2 cellular contexts compared by ENCODE assay signal in the genomic region with DNA sequence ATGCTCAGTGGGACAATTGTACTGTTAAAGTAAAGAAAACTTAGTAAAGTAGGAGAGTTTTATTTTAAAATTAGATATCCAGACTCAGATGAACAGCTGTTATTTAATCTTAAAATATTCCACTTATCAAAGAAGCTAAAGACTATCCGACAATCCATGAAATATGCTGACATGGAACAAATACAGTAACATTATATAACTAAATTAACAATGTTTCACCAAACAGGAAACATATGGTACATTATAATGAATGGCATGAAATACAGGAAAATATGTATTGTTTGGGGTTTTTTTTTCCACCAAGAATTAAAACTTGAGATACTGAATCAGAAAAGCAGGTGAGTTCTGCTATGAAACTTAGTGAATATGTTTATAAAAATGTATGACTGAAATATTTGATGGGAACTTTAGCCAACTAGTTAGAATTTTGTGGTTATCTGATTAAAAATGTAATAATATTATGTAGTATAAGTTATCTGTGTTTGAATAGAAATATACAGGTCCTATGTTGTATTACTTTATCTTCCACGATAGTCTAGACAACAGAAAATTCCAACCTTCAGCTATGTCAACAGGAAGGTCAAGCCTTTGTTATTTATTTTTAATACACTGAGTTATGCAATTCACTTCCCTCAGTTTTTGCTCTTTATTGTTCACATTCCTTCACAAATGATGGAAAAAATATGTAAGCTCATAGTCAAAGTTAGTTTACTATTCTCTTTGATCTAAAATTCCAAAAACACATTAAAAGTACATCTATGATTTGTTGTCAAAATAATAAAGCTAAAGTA.
TF ChIP-seq lines count a peak whose summit lies in the region.

No MANE protein-coding gene starts in this region.

TF ChIP-seq in H1, 55 proteins besides CTCF, POLR2A, EP300 and RAD21:
- TF ChIP-seq CHD2 (IDR thresholded peaks at IDR 0.05; ENCODE audit: low read length) (no peak), RNF2 (IDR thresholded peaks at IDR 0.05; ENCODE audit: borderline replicate concordance, low read depth, low read length, missing control alignments, poor library complexity, severe bottlenecking) (no peak), MAFK (IDR thresholded peaks at IDR 0.05; ENCODE audit: low read depth, low read length) (peak; percentile 31; the same call in 1 of the 2 replicates), CREB1 (IDR thresholded peaks at IDR 0.05) (no peak), JUND (IDR thresholded peaks at IDR 0.05; ENCODE audit: low read length) (no peak)

TF ChIP-seq in HepG2, 621 proteins besides CTCF, POLR2A, EP300 and RAD21 (continues in another document):
- TF ChIP-seq ATF7-NPFF (CRISPR knock-in tag; IDR thresholded peaks at IDR 0.05; ENCODE audit: low read depth) (no peak), ARID5B (CRISPR knock-in tag; IDR thresholded peaks at IDR 0.05) (peak; percentile 85), NCOA2 (CRISPR knock-in tag; IDR thresholded peaks at IDR 0.05) (peak; percentile 29; the same call in 1 of the 2 replicates), MLX (CRISPR knock-in tag; IDR thresholded peaks at IDR 0.05) (no peak), SOX13 (IDR thresholded peaks at IDR 0.05) (no peak), SOX13 (CRISPR knock-in tag; conservative IDR thresholded peaks at IDR 0.05 in 1 of 2, IDR thresholded peaks at IDR 0.05 in 1 of 2) (peak in 1 of 2 experiments; percentile 76; a peak in 2 of 4 replicates), ZNF460 (CRISPR knock-in tag; IDR thresholded peaks at IDR 0.05; ENCODE audit: borderline replicate concordance) (no peak), ZBTB44 (CRISPR knock-in tag; IDR thresholded peaks at IDR 0.05) (no peak), NR2F2 (IDR thresholded peaks at IDR 0.05; ENCODE audit: borderline replicate concordance, low read depth) (peak; percentile 71), GZF1 (CRISPR knock-in tag; IDR thresholded peaks at IDR 0.05) (no peak), FOXA3 (CRISPR knock-in tag; IDR thresholded peaks at IDR 0.05) (peak; percentile 86), FOXP1 (IDR thresholded peaks at IDR 0.05) (no peak), FOXP1 (CRISPR knock-in tag; IDR thresholded peaks at IDR 0.05) (peak; percentile 63), SP2 (CRISPR knock-in tag; IDR thresholded peaks at IDR 0.05) (no peak), ZFP62 (CRISPR knock-in tag; IDR thresholded peaks at IDR 0.05) (no peak), NR2F6 (IDR thresholded peaks at IDR 0.05) (peak; percentile 87), NR2F6 (CRISPR knock-in tag; IDR thresholded peaks at IDR 0.05) (peak; percentile 74), CEBPG (CRISPR knock-in tag; IDR thresholded peaks at IDR 0.05) (peak; percentile 25; the same call in 1 of the 2 replicates), SOX6 (IDR thresholded peaks at IDR 0.05) (no peak), SOX6 (CRISPR knock-in tag; IDR thresholded peaks at IDR 0.05) (peak; percentile 12; the same call in 1 of the 2 replicates), NCOR1 (IDR thresholded peaks at IDR 0.05; ENCODE audit: borderline replicate concordance, low read length) (peak; percentile 38; the same call in 1 of the 2 replicates), MAFK (conservative IDR thresholded peaks at IDR 0.05 in 1 of 2, IDR thresholded peaks at IDR 0.05 in 1 of 2; ENCODE audit: low read length in 2 of 2) (peak; percentile 85 to 91), BCL6 (CRISPR knock-in tag; IDR thresholded peaks at IDR 0.05) (peak; percentile 77), NCOA5 (CRISPR knock-in tag; IDR thresholded peaks at IDR 0.05) (no peak), SKI (IDR thresholded peaks at IDR 0.05; ENCODE audit: partially characterized antibody) (peak; percentile 96), HES4 (CRISPR knock-in tag; IDR thresholded peaks at IDR 0.05; ENCODE audit: borderline replicate concordance) (no peak), FOXA1 (IDR thresholded peaks at IDR 0.05) (peak; percentile 49; the same call in 1 of the 2 replicates), FOXA1 (CRISPR knock-in tag; IDR thresholded peaks at IDR 0.05) (peak; percentile 61), HOMEZ (CRISPR knock-in tag; IDR thresholded peaks at IDR 0.05; ENCODE audit: low read depth) (peak; percentile 42; the same call in 1 of the 2 replicates), RARA (CRISPR knock-in tag; IDR thresholded peaks at IDR 0.05) (peak; percentile 81), TAF1 (CRISPR knock-in tag; IDR thresholded peaks at IDR 0.05) (no peak), ARID3A (IDR thresholded peaks at IDR 0.05; ENCODE audit: low read depth, low read length) (peak; percentile 65), TBL1XR1 (IDR thresholded peaks at IDR 0.05; ENCODE audit: borderline replicate concordance, low read length, partially characterized antibody) (peak; percentile 94), NR2F1 (CRISPR knock-in tag; IDR thresholded peaks at IDR 0.05) (peak; percentile 68 to 91; a peak in 3 of 4 replicates), MAFF (IDR thresholded peaks at IDR 0.05; ENCODE audit: low read depth, low read length) (peak; percentile 86), PRPF4 (IDR thresholded peaks at IDR 0.05; ENCODE audit: low read depth, low read length, poor library complexity, severe bottlenecking) (no peak), CEBPB (IDR thresholded peaks at IDR 0.05; ENCODE audit: borderline replicate concordance, low read depth, low read length) (peak; percentile 23; the same call in 1 of the 2 replicates), NONO (IDR thresholded peaks at IDR 0.05) (no peak), NONO (CRISPR knock-in tag; conservative IDR thresholded peaks at IDR 0.05) (no peak), FOXO1 (CRISPR knock-in tag; IDR thresholded peaks at IDR 0.05) (no peak; the same call in 1 of the 2 replicates), NFIC (IDR thresholded peaks at IDR 0.05; ENCODE audit: low read length) (peak; percentile 50; the same call in 1 of the 2 replicates), ZNF549 (CRISPR knock-in tag; IDR thresholded peaks at IDR 0.05) (no peak), DDIT3 (CRISPR knock-in tag; IDR thresholded peaks at IDR 0.05) (no peak), GATAD2A (CRISPR knock-in tag; IDR thresholded peaks at IDR 0.05) (peak; percentile 55; the same call in 1 of the 2 replicates), ELF3 (CRISPR knock-in tag; IDR thresholded peaks at IDR 0.05) (peak; percentile 28; the same call in 1 of the 2 replicates)
- TF ChIP-seq, protein P1, sequence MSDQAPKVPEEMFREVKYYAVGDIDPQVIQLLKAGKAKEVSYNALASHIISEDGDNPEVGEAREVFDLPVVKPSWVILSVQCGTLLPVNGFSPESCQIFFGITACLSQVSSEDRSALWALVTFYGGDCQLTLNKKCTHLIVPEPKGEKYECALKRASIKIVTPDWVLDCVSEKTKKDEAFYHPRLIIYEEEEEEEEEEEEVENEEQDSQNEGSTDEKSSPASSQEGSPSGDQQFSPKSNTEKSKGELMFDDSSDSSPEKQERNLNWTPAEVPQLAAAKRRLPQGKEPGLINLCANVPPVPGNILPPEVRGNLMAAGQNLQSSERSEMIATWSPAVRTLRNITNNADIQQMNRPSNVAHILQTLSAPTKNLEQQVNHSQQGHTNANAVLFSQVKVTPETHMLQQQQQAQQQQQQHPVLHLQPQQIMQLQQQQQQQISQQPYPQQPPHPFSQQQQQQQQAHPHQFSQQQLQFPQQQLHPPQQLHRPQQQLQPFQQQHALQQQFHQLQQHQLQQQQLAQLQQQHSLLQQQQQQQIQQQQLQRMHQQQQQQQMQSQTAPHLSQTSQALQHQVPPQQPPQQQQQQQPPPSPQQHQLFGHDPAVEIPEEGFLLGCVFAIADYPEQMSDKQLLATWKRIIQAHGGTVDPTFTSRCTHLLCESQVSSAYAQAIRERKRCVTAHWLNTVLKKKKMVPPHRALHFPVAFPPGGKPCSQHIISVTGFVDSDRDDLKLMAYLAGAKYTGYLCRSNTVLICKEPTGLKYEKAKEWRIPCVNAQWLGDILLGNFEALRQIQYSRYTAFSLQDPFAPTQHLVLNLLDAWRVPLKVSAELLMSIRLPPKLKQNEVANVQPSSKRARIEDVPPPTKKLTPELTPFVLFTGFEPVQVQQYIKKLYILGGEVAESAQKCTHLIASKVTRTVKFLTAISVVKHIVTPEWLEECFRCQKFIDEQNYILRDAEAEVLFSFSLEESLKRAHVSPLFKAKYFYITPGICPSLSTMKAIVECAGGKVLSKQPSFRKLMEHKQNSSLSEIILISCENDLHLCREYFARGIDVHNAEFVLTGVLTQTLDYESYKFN (CRISPR knock-in tag; conservative IDR thresholded peaks at IDR 0.05) = peak; percentile 35; the same call in 1 of the 2 replicates
